ENCODE assay signal across 1 cellular context in the genomic region with DNA sequence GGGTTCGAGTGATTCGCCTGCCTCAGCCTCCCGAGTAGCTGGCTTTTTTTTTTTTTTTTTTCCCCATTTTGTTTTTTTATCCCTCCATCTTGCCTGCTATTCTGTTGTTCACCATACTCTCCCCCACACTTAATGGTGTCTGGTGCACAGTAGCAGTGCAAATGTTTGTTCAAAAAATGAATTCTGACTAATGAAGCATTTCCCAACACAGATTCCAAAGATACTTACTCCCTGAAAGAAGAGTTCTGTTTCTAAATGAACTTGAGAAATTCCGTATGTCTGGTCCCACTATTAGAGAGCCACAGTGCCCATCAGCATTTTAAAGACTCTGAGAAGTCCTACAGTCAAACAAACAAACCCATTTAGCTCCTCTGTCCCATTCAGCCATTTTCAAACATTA.
TF ChIP-seq lines count a peak whose summit lies in the region.

No MANE protein-coding gene starts in this region.

TF ChIP-seq in H1, 55 proteins besides CTCF, POLR2A, EP300 and RAD21:
- TF ChIP-seq RBBP5 (IDR thresholded peaks at IDR 0.05; ENCODE audit: borderline replicate concordance, low read depth, low read length): no peak
- TF ChIP-seq EGR1 (IDR thresholded peaks at IDR 0.05; ENCODE audit: borderline replicate concordance, low read depth, low read length): no peak
- TF ChIP-seq, protein P1, sequence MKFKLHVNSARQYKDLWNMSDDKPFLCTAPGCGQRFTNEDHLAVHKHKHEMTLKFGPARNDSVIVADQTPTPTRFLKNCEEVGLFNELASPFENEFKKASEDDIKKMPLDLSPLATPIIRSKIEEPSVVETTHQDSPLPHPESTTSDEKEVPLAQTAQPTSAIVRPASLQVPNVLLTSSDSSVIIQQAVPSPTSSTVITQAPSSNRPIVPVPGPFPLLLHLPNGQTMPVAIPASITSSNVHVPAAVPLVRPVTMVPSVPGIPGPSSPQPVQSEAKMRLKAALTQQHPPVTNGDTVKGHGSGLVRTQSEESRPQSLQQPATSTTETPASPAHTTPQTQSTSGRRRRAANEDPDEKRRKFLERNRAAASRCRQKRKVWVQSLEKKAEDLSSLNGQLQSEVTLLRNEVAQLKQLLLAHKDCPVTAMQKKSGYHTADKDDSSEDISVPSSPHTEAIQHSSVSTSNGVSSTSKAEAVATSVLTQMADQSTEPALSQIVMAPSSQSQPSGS (IDR thresholded peaks at IDR 0.05; ENCODE audit: low read length): no peak
- TF ChIP-seq SIN3A (conservative IDR thresholded peaks at IDR 0.05 in 1 of 2, IDR thresholded peaks at IDR 0.05 in 1 of 2; ENCODE audit: low read depth in 1 of 2, low read length in 2 of 2): no peak
- no peak for TF ChIP-seq RFX5 (IDR thresholded peaks at IDR 0.05; ENCODE audit: borderline replicate concordance, low read depth, low read length)
- TF ChIP-seq KDM4A (IDR thresholded peaks at IDR 0.05; ENCODE audit: low read depth, low read length, severe bottlenecking): no peak
- TF ChIP-seq JUN (IDR thresholded peaks at IDR 0.05; ENCODE audit: low read depth, low read length): no peak
